Comparison of ENCODE assay signal across 1 cellular context in genomic region chr4:8502836-8503585, GRCh38.
TF ChIP-seq lines count a peak whose summit lies in the region.

No MANE protein-coding gene starts in this region.

TF ChIP-seq in K562, 482 proteins besides CTCF, POLR2A, EP300 and RAD21:
- peak; percentile 78 for TF ChIP-seq JUND (IDR thresholded peaks at IDR 0.05; ENCODE audit: borderline replicate concordance, low read depth, low read length)
- no peak; the same call in 2 of the 3 replicates for TF ChIP-seq JUND (tag; IDR thresholded peaks at IDR 0.05; ENCODE audit: borderline replicate concordance, low read depth, low read length)
- no peak for TF ChIP-seq RBM34 (IDR thresholded peaks at IDR 0.05; ENCODE audit: borderline replicate concordance, insufficient read depth, low read length)
- TF ChIP-seq ESRRA (IDR thresholded peaks at IDR 0.05; ENCODE audit: borderline replicate concordance, low read depth), result no peak
- TF ChIP-seq EGR1 (conservative IDR thresholded peaks at IDR 0.05), result peak; percentile 62; the same call in 1 of the 2 replicates
- no peak for TF ChIP-seq CHCHD3 (CRISPR knock-in tag; IDR thresholded peaks at IDR 0.05)
- TF ChIP-seq, protein P1, sequence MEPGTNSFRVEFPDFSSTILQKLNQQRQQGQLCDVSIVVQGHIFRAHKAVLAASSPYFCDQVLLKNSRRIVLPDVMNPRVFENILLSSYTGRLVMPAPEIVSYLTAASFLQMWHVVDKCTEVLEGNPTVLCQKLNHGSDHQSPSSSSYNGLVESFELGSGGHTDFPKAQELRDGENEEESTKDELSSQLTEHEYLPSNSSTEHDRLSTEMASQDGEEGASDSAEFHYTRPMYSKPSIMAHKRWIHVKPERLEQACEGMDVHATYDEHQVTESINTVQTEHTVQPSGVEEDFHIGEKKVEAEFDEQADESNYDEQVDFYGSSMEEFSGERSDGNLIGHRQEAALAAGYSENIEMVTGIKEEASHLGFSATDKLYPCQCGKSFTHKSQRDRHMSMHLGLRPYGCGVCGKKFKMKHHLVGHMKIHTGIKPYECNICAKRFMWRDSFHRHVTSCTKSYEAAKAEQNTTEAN (CRISPR knock-in tag; IDR thresholded peaks at IDR 0.05), result no peak
- peak; percentile 15; the same call in 1 of the 2 replicates for TF ChIP-seq ATF3 (IDR thresholded peaks at IDR 0.05)
- no peak for TF ChIP-seq ATF3 (CRISPR knock-in tag; conservative IDR thresholded peaks at IDR 0.05)
- peak; percentile 76 for TF ChIP-seq ATF7 (IDR thresholded peaks at IDR 0.05)
- TF ChIP-seq GTF2F1 (IDR thresholded peaks at IDR 0.05; ENCODE audit: low read depth, low read length), result no peak
- TF ChIP-seq, protein P2, sequence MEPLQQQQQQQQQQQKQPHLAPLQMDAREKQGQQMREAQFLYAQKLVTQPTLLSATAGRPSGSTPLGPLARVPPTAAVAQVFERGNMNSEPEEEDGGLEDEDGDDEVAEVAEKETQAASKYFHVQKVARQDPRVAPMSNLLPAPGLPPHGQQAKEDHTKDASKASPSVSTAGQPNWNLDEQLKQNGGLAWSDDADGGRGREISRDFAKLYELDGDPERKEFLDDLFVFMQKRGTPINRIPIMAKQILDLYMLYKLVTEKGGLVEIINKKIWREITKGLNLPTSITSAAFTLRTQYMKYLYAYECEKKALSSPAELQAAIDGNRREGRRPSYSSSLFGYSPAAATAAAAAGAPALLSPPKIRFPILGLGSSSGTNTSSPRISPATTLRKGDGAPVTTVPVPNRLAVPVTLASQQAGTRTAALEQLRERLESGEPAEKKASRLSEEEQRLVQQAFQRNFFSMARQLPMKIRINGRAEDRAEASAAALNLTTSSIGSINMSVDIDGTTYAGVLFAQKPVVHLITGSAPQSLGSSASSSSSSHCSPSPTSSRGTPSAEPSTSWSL (CRISPR knock-in tag; IDR thresholded peaks at IDR 0.05; ENCODE audit: borderline replicate concordance), result no peak
